ENCODE assay signal across 17 cellular contexts in the genomic region with DNA sequence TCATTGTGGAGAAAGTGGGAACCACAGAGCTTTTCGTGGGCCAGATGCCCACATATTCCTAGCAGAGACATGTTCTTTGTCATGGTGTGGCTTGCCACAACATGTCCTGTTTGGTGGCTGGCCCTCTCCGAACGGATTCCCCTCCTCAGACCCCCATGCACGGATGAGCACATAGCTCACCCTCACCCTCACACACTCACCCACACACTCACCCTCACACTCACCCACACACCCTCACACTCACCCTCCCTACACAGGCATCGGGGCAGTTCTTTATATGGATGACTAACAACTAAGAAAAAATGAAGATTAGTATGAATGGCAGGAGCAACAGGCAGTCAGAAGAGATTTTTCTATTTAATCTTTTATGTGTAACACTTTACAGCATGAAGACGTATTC.
"Had no signal": no experiment of that assay in that cellular context is flagged by ENCODE, and none has a peak within 500 bp of the region (broad histone marks: within the 10 kb centered on the region; RNA-seq: fewer than 3 reads in every experiment).

No MANE protein-coding gene starts in this region.

- H3K4me3 ChIP-seq: gastrocnemius medialis, heart right ventricle, lower lobe of right lung, transverse colon had no signal

- H3K27me3 ChIP-seq: gastrocnemius medialis, heart right ventricle, transverse colon had no signal

- H3K27ac Mint-ChIP-seq: activated B cell treated with CpG ODN at 0.5 μM for 24 hours; activated CD4-positive, alpha-beta T cell treated with anti-CD3 and anti-CD28 coated beads, Interleukin-2, amount 10 ng/mL, durations not matched to agents 24 days and 14 days; activated naive CD8-positive, alpha-beta T cell; activated T-helper 2 cell treated with anti-CD3 and anti-CD28 coated beads, Interferon-gamma antibody, Interleukin-2, Interleukin-4, amounts not matched to agents 10 μg/mL and 5 μg/mL and 100 μg/mL, durations not matched to agents 14 hours and 24 hours and 36 hours had no signal

- H2AFZ ChIP-seq: parathyroid adenoma had no signal

- H3K9me3 ChIP-seq: gastrocnemius medialis, heart right ventricle, lower lobe of right lung, transverse colon had no signal

- H3K9me3 Mint-ChIP-seq: activated B cell treated with CpG ODN at 0.5 μM for 24 hours; activated CD4-positive, alpha-beta T cell treated with anti-CD3 and anti-CD28 coated beads, Interleukin-2, amount 10 ng/mL, durations not matched to agents 24 days and 14 days; activated T-helper 2 cell treated with anti-CD3 and anti-CD28 coated beads, Interferon-gamma antibody, Interleukin-2, Interleukin-4, amounts not matched to agents 10 μg/mL and 5 μg/mL and 100 μg/mL, durations not matched to agents 14 hours and 24 hours and 36 hours; naive B cell had no signal

- H3K4me1 ChIP-seq: lower lobe of right lung had no signal

- H3K36me3 Mint-ChIP-seq: activated naive CD8-positive, alpha-beta T cell; naive B cell had no signal

- ATAC-seq: gastrocnemius medialis, left cardiac atrium, lower lobe of right lung had no signal

- H3K9ac ChIP-seq: parathyroid adenoma had no signal

- DNase-seq: activated B cell treated with CpG ODN at 0.5 μM for 24 hours; activated CD4-positive, alpha-beta T cell treated with anti-CD3 and anti-CD28 coated beads, Interleukin-2, amount 10 ng/mL, durations not matched to agents 24 days and 14 days; activated T-cell treated with anti-CD3 and anti-CD28 coated beads, Interleukin-2, amount 50 U/mL, for 1 hour; amniotic stem cell; effector memory CD4-positive, alpha-beta T cell; gastrocnemius medialis; heart right ventricle; left cardiac atrium; lower lobe of right lung; naive B cell; stimulated activated naive CD4-positive, alpha-beta T cell; substantia nigra; SW 1271; transverse colon had no signal

- H3K4me3 Mint-ChIP-seq: activated B cell treated with CpG ODN at 0.5 μM for 24 hours; activated CD4-positive, alpha-beta T cell treated with anti-CD3 and anti-CD28 coated beads, Interleukin-2, amount 10 ng/mL, durations not matched to agents 24 days and 14 days; activated naive CD8-positive, alpha-beta T cell; naive B cell had no signal

- H3K27ac ChIP-seq: gastrocnemius medialis, lower lobe of right lung, parathyroid adenoma, transverse colon had no signal

- H3K79me2 ChIP-seq: parathyroid adenoma had no signal
